ENCODE assay signal across 9 cellular contexts in the genomic region with DNA sequence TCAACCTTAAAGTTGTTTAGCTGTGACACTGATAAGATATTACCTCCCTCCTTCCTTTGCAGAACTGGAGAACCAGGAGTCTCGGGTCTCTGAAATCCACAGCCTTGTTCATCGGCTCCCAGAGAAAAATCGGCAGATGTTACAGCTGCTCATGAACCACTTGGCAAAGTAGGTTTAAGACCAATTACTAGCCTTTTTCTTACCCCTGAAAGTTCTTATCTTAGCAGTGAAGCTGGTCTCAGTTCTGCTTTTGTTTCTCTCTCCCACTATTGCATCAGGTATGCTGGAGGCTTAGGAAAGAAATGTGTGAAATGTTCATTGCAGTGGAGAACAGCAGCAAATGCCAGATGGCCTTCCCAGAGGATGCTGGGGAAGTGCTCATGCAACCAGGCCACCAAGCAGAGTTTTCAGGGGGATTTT.
DNase-seq lines count a peak whose midpoint lies in the region; ATAC-seq and TF ChIP-seq lines count a peak whose summit lies in the region.
"Had no signal": no experiment of that assay in that cellular context is flagged by ENCODE, and none has a peak within 500 bp of the region (broad histone marks: within the 10 kb centered on the region; RNA-seq: fewer than 3 reads in every experiment).

No MANE protein-coding gene starts in this region.

- in situ Hi-C loops in GM13977 (cut with MboI; ENCODE audit: low pct_unique_long_range_greater_than_20kb, low sequenced_read_pairs, unreplicated experiment): no loop called here

- no peak for TF ChIP-seq POLR2A in erythroblast (IDR thresholded peaks at IDR 0.05; ENCODE audit: low read length)

- DNase-seq in NCI-H2171 treated with DMSO at 0.1 percent for 48 hours (lab: John Stamatoyannopoulos, UW): peak; percentile 31
- DNase-seq in NCI-H2171 (lab: John Stamatoyannopoulos, UW): no peak
- DNase-seq in NCI-H524 (lab: John Stamatoyannopoulos, UW): peak; percentile 36 to 74
- no peak for DNase-seq in sciatic nerve (ENCODE audit: low spot score)
- no peak for DNase-seq in erythroblast (lab: John Stamatoyannopoulos, UW)
- DNase-seq in GM13977 (ENCODE audit: low spot score): no peak
- no peak for DNase-seq in C1 segment of cervical spinal cord (lab: John Stamatoyannopoulos, UW)
- DNase-seq: left cardiac atrium had no signal

- peak; percentile 41 for ATAC-seq in HG02759 (IDR thresholded peaks at IDR 0.05; ENCODE audit: unreplicated experiment)
- ATAC-seq in sciatic nerve: peak; percentile 59

- TF ChIP-seq CTCF in GM13977 (IDR thresholded peaks at IDR 0.05; ENCODE audit: extremely low read depth, insufficient read depth, missing control alignments): no peak

- intact Hi-C loops in sciatic nerve (cut with DNase I): no loop called here

Comparison
In these comparisons a context has a peak if more than half of its experiments do, and no peak if none do; other contexts are left out.
1. DNase-seq: peak in NCI-H2171 treated with DMSO at 0.1 percent for 48 hours (single experiment) and NCI-H524 (2 of 2); none in NCI-H2171 (single experiment), sciatic nerve (single experiment), erythroblast (0 of 2), GM13977 (single experiment) and C1 segment of cervical spinal cord (0 of 14).